Comparison of ENCODE assay signal across 8 cellular contexts in genomic region chr10:97736902-97737769, GRCh38.
A peak's percentile ranks its signal among the peaks of the same experiment; 100 is the strongest.
DNase-seq lines count a peak whose midpoint lies in the region; ATAC-seq and TF ChIP-seq lines count a peak whose summit lies in the region.

Gene ZFYVE27, plus strand, starts transcription at chr10:97737128. Its CDS starts 1,350 bp downstream, at chr10:97738478.

- no peak for TF ChIP-seq CTCF in AG09319 (IDR thresholded peaks at IDR 0.05; ENCODE audit: low read depth, low read length)

- no peaks in the 10 kb centered on the region for H3K9me3 Mint-ChIP-seq in central memory CD8-positive, alpha-beta T cell

- peaks cover 1% of the 10 kb centered on the region for H3K27me3 Mint-ChIP-seq in central memory CD8-positive, alpha-beta T cell

- peak; percentile 80 for DNase-seq in AG09319 (ENCODE audit: extremely low read depth, low read depth)
- DNase-seq in NCI-H345 treated with DMSO at 0.1 percent for 48 hours (lab: John Stamatoyannopoulos, UW; ENCODE audit: unreplicated experiment): peak; percentile 58
- DNase-seq in central memory CD8-positive, alpha-beta T cell (ENCODE audit: low spot score in 2 of 2): peak; percentile 93 to 95
- peak; percentile 93 for DNase-seq in iris pigment epithelial cell (ENCODE audit: low read depth)
- DNase-seq in stimulated activated CD4-positive, alpha-beta T cell treated with anti-CD3 and anti-CD28 coated beads, Interleukin-12 subunit alpha, Interleukin-12 subunit beta, amount 100 ng/mL, for 24 hours (ENCODE audit: low read depth in 2 of 2): peak; percentile 89 to 98

- peaks cover 57% of the 10 kb centered on the region for H3K4me1 Mint-ChIP-seq in central memory CD8-positive, alpha-beta T cell

- H3K36me3 Mint-ChIP-seq in central memory CD8-positive, alpha-beta T cell (ENCODE audit: insufficient read depth): peaks cover 39% of the 10 kb centered on the region

- H3K4me3 Mint-ChIP-seq in central memory CD8-positive, alpha-beta T cell: peak within 1 kb of the TSS; percentile 97

- peak within 1 kb of the TSS; percentile 99 for H3K27ac Mint-ChIP-seq in central memory CD8-positive, alpha-beta T cell (ENCODE audit: low read depth)

- ATAC-seq in GM19023 (IDR thresholded peaks at IDR 0.05; ENCODE audit: unreplicated experiment): peak; percentile 89
- ATAC-seq in HG03196 (IDR thresholded peaks at IDR 0.05; ENCODE audit: unreplicated experiment): peak; percentile 71
- peak; percentile 73 to 83 for ATAC-seq in activated CD4-positive, CD25-positive, alpha-beta regulatory T cell treated with anti-CD3 and anti-CD28 coated beads, Interleukin-2, amount 50 U/mL, for 24 hours
- peak; percentile 81 for ATAC-seq in central memory CD8-positive, alpha-beta T cell (replicated peaks; ENCODE audit: extremely low read depth, poor library complexity, severe bottlenecking)

Comparison
In these comparisons a context has a peak if more than half of its experiments do, and no peak if none do; other contexts are left out.
1. Peak in every context shown above with its lines: DNase-seq and ATAC-seq.